In genomic region chr16:75555213-75555706, GRCh38 we compare ENCODE assay signal across 8 cellular contexts. TPM values are rescaled to one million over a fixed set of nuclear protein-coding genes. Genes with fewer than 3 reads are reported as not detected.
DNase-seq lines count a peak whose midpoint lies in the region; ATAC-seq and TF ChIP-seq lines count a peak whose summit lies in the region.

No MANE protein-coding gene starts in this region.

- peak overlapping the region; percentile 57 for H3K4me3 ChIP-seq in smooth muscle cell

- peaks cover 5% of the 10 kb centered on the region for H3K79me2 ChIP-seq in smooth muscle cell (ENCODE audit: low read depth)

- peak; percentile 22 for ATAC-seq in GM21717 (IDR thresholded peaks at IDR 0.05; ENCODE audit: unreplicated experiment)

- H2AFZ ChIP-seq in smooth muscle cell (ENCODE audit: low read depth) = peak overlapping the region; percentile 92

- peak; percentile 92 for DNase-seq in EL
- peak; percentile 91 for DNase-seq in LHCN-M2 (ENCODE audit: low read depth)
- peak; percentile 89 for DNase-seq in SHP77 treated with DMSO at 0.1 percent for 48 hours (lab: John Stamatoyannopoulos, UW)
- peak; percentile 88 for DNase-seq in dedifferentiated amniotic fluid mesenchymal stem cell (ENCODE audit: extremely low spot score)
- DNase-seq in kidney glomerular epithelial cell (lab: John Stamatoyannopoulos, UW) = peak; percentile 78
- peak; percentile 57 for DNase-seq in smooth muscle cell (lab: John Stamatoyannopoulos, UW; ENCODE audit: unreplicated experiment)
- no peak for DNase-seq in effector CD4-positive, alpha-beta T cell

- peaks cover 11% of the 10 kb centered on the region for H3K4me1 ChIP-seq in smooth muscle cell (ENCODE audit: low read depth)

- no peak for TF ChIP-seq CTCF in smooth muscle cell (IDR thresholded peaks at IDR 0.05; ENCODE audit: borderline replicate concordance, insufficient read depth, poor library complexity, severe bottlenecking)

- WGBS in smooth muscle cell (ENCODE audit: low lambda C conversion rate) = 1% methylated on average over 26 of the region's 26 CpGs

- no peaks in the 10 kb centered on the region for H3K9me3 ChIP-seq in smooth muscle cell (replicated peaks; ENCODE audit: low read depth)

- H3K27ac ChIP-seq in smooth muscle cell (ENCODE audit: low read depth) = peak overlapping the region; percentile 85

- no peaks in the 10 kb centered on the region for H3F3A ChIP-seq in smooth muscle cell (ENCODE audit: low read depth)

- H3K36me3 ChIP-seq in smooth muscle cell (ENCODE audit: low read depth) = no peaks in the 10 kb centered on the region

- H3K4me2 ChIP-seq in smooth muscle cell = peak overlapping the region; percentile 95

- no peaks in the 10 kb centered on the region for H4K20me1 ChIP-seq in smooth muscle cell (ENCODE audit: low read depth)

- H3K9ac ChIP-seq in smooth muscle cell (ENCODE audit: low read depth) = peak overlapping the region; percentile 48

- H3K27me3 ChIP-seq in smooth muscle cell (ENCODE audit: low read depth) = no peaks in the 10 kb centered on the region

RNA-seq across cellular contexts. Expression of gene TMEM231, which starts 0.8 kb away (rescaled TPM):
- 6.2 and 8.3 TPM in 2 replicates for total RNA-seq in LHCN-M2 (2014; rRNA removed)
- 4.5 TPM for polyA plus RNA-seq in LHCN-M2 (2012)
- total RNA-seq in smooth muscle cell = 11.8 and 20.9 TPM in 2 replicates
- 13.4 and 17.0 TPM in 2 replicates for polyA plus RNA-seq in smooth muscle cell

RNA-seq across cellular contexts. Expression of gene GABARAPL2, which starts 10.9 kb away (rescaled TPM):
- total RNA-seq in LHCN-M2 (2014; rRNA removed) = 53.7 and 59.0 TPM in 2 replicates
- 94.6 TPM for polyA plus RNA-seq in LHCN-M2 (2012)
- total RNA-seq in smooth muscle cell = 89.9 and 90.6 TPM in 2 replicates
- polyA plus RNA-seq in smooth muscle cell = 172 and 189 TPM in 2 replicates

RNA-seq across cellular contexts. Expression of gene CHST5, which starts 19.4 kb away (rescaled TPM):
- not detected in 2 replicates for total RNA-seq in LHCN-M2 (2014; rRNA removed)
- polyA plus RNA-seq in LHCN-M2 (2012) = not detected
- total RNA-seq in smooth muscle cell = not detected in 2 replicates
- polyA plus RNA-seq in smooth muscle cell = 0.35 TPM in 1 of 2 replicates, not detected in the other
